In genomic region chr15:93584021-93584420, GRCh38 we compare ENCODE assay signal across 24 cellular contexts.
"Had no signal": no experiment of that assay in that cellular context is flagged by ENCODE, and none has a peak within 500 bp of the region (broad histone marks: within the 10 kb centered on the region; RNA-seq: fewer than 3 reads in every experiment).

No MANE protein-coding gene starts in this region.

- H3K4me1 ChIP-seq: breast epithelium had no signal

- H3K36me3 ChIP-seq: breast epithelium, MG63 had no signal

- ATAC-seq: activated CD8-positive, alpha-beta memory T cell treated with anti-CD3 and anti-CD28 coated beads, Interleukin-2, amount 10 ng/mL, durations not matched to agents 7 days and 5 days; T-helper 17 cell had no signal

- DNase-seq: activated B cell treated with CpG ODN at 0.5 μM for 24 hours; activated CD4-positive, alpha-beta T cell treated with anti-CD3 and anti-CD28 coated beads for 1 hour; activated CD4-positive, alpha-beta T cell treated with anti-CD3 and anti-CD28 coated beads, Interleukin-2, amount 10 ng/mL, durations not matched to agents 24 days and 14 days; activated CD4-positive, alpha-beta T cell treated with anti-CD3 and anti-CD28 coated beads, Interleukin-2, amount 50 U/mL, for 48 hours; activated CD8-positive, alpha-beta memory T cell treated with anti-CD3 and anti-CD28 coated beads, Interleukin-2, amount 10 ng/mL, durations not matched to agents 7 days and 5 days; activated effector memory CD4-positive, alpha-beta T cell treated with Interleukin-2 at 50 U/mL for 16 hours; activated naive CD4-positive, alpha-beta T cell; activated T-cell treated with anti-CD3 and anti-CD28 coated beads, Interleukin-2, amount 50 U/mL, for 24 hours; aorta; central memory CD4-positive, alpha-beta T cell; MG63; MV-4-11; NCI-H1105; NCI-H1436; NCI-H1694 treated with DMSO at 0.1 percent for 48 hours; NCI-H2029 treated with DMSO at 0.1 percent for 48 hours; NCI-H446; NCI-H524; RPMI8226; SHP77; T-helper 17 cell; T-helper 9 cell had no signal

- H3K27ac ChIP-seq: breast epithelium, KMS-11 had no signal

- H3K9me3 ChIP-seq: MG63 had no signal

- H3K27me3 ChIP-seq: breast epithelium had no signal

- H3K4me3 ChIP-seq: breast epithelium, MG63 had no signal
